Comparison of ENCODE assay signal across 1 cellular context in genomic region chr9:123002754-123003153, GRCh38.
TF ChIP-seq lines count a peak whose summit lies in the region.

No MANE protein-coding gene starts in this region.

TF ChIP-seq in GM12878, 131 proteins besides CTCF, POLR2A, EP300 and RAD21 (continued from another document):
- peak in 1 of 2 experiments; percentile 25; a peak in 1 of 4 replicates for TF ChIP-seq IKZF2 (IDR thresholded peaks at IDR 0.05)
- no peak for TF ChIP-seq NFIC (IDR thresholded peaks at IDR 0.05; ENCODE audit: low read depth, low read length)
- peak; percentile 74; the same call in 1 of the 2 replicates for TF ChIP-seq SPI1 (IDR thresholded peaks at IDR 0.05; ENCODE audit: borderline replicate concordance, insufficient read depth, low read depth, low read length)
- TF ChIP-seq POLR2AphosphoS5 (IDR thresholded peaks at IDR 0.05; ENCODE audit: low read length) = no peak
- no peak for TF ChIP-seq MYB (IDR thresholded peaks at IDR 0.05; ENCODE audit: borderline replicate concordance, low read depth, low read length)
- no peak for TF ChIP-seq RB1 (IDR thresholded peaks at IDR 0.05; ENCODE audit: borderline replicate concordance)
- no peak for TF ChIP-seq JUNB (IDR thresholded peaks at IDR 0.05)
- no peak for TF ChIP-seq IRF5 (IDR thresholded peaks at IDR 0.05; ENCODE audit: borderline replicate concordance)
- no peak for TF ChIP-seq ATF2 (IDR thresholded peaks at IDR 0.05; ENCODE audit: low read length)
TF ChIP-seq in GM12878: peak in this region for 2.
